8 cellular contexts compared by ENCODE assay signal in genomic region chr4:139176299-139177048, GRCh38. TPM values are rescaled to one million over a fixed set of nuclear protein-coding genes. Genes with fewer than 3 reads are reported as not detected.
DNase-seq lines count a peak whose midpoint lies in the region; ATAC-seq and TF ChIP-seq lines count a peak whose summit lies in the region.

No MANE protein-coding gene starts in this region.

- DNase-seq in CD1c-positive myeloid dendritic cell (ENCODE audit: extremely low spot score) = peak; percentile 78
- DNase-seq in HT1080 (ENCODE audit: low read depth) = peak; percentile 70
- DNase-seq in Peyer's patch = peak; percentile 63 to 86 (median 85)
- peak; percentile 74 to 89 for DNase-seq in fibroblast of lung (ENCODE audit: low read depth in 2 of 2)
- DNase-seq in naive thymus-derived CD8-positive, alpha-beta T cell = peak; percentile 35 to 77 (median 61)
- DNase-seq in stimulated activated naive B cell treated with anti-CD40 and anti-IgM and Interleukin-4, amounts not matched to agents 10 μg/mL and 1 μg/mL and 100 μg/mL, for 72 hours = peak; percentile 49

- peak in 1 of 2 donors; percentile 19 for TF ChIP-seq POLR2A in Peyer's patch (IDR thresholded peaks at IDR 0.05)

- H3K4me3 Mint-ChIP-seq in activated T-helper 17 cell treated with anti-CD3 and anti-CD28 coated beads, Interleukin-2, amount 50 U/mL, for 72 hours = peak overlapping the region; percentile 88
- H3K4me3 Mint-ChIP-seq in naive thymus-derived CD8-positive, alpha-beta T cell = peak overlapping the region; percentile 82 to 93 (median 90)
- H3K4me3 Mint-ChIP-seq in stimulated activated naive B cell treated with anti-CD40 and anti-IgM and Interleukin-4, amounts not matched to agents 10 μg/mL and 1 μg/mL and 100 μg/mL, for 72 hours = peak overlapping the region; percentile 90 to 98

- H3K36me3 Mint-ChIP-seq in activated T-helper 17 cell treated with anti-CD3 and anti-CD28 coated beads, Interleukin-2, amount 50 U/mL, for 72 hours (ENCODE audit: low read depth) = no peaks in the 10 kb centered on the region
- H3K36me3 Mint-ChIP-seq in naive thymus-derived CD8-positive, alpha-beta T cell = no peaks in the 10 kb centered on the region
- peaks cover 0 to 4% of the 10 kb centered on the region in 2 donors for H3K36me3 Mint-ChIP-seq in stimulated activated naive B cell treated with anti-CD40 and anti-IgM and Interleukin-4, amounts not matched to agents 10 μg/mL and 1 μg/mL and 100 μg/mL, for 72 hours

- H3K9ac ChIP-seq in fibroblast of lung (ENCODE audit: insufficient read depth, low read length) = peak overlapping the region; percentile 96

- TF ChIP-seq CTCF in Peyer's patch (IDR thresholded peaks at IDR 0.05) = peak in 1 of 6 experiments; percentile 7
- no peak for TF ChIP-seq CTCF in fibroblast of lung (conservative IDR thresholded peaks at IDR 0.05 in 1 of 2, IDR thresholded peaks at IDR 0.05 in 1 of 2; ENCODE audit: low read depth in 1 of 2, low read length in 2 of 2)

- H3K4me1 ChIP-seq in Peyer's patch (peaks cover 0 to 15% (median 0%) of the 10 kb centered on the region in 4 donors), fibroblast of lung (ENCODE audit: control insufficient read depth, extremely low read depth, insufficient read depth, low read length) (peaks cover 3% of the 10 kb centered on the region)

- H3K27me3 Mint-ChIP-seq in activated T-helper 17 cell treated with anti-CD3 and anti-CD28 coated beads, Interleukin-2, amount 50 U/mL, for 72 hours = no peaks in the 10 kb centered on the region
- H3K27me3 Mint-ChIP-seq in naive thymus-derived CD8-positive, alpha-beta T cell = no peaks in the 10 kb centered on the region
- H3K27me3 Mint-ChIP-seq in stimulated activated naive B cell treated with anti-CD40 and anti-IgM and Interleukin-4, amounts not matched to agents 10 μg/mL and 1 μg/mL and 100 μg/mL, for 72 hours = no peaks in the 10 kb centered on the region

- H3K79me2 ChIP-seq in fibroblast of lung (ENCODE audit: control insufficient read depth, insufficient read depth, low read length) = peaks cover 22% of the 10 kb centered on the region

- H2AFZ ChIP-seq in fibroblast of lung (ENCODE audit: low read length) = peak overlapping the region; percentile 78

- H3K27ac ChIP-seq in Peyer's patch = peak overlapping the region; percentile 91 to 100 (median 98)
- H3K27ac ChIP-seq in fibroblast of lung (ENCODE audit: insufficient read depth, low read length) = peak overlapping the region; percentile 95

- H3K9me3 ChIP-seq in Peyer's patch (no peaks in the 10 kb centered on the region), fibroblast of lung (ENCODE audit: control insufficient read depth, insufficient read depth, low read depth, low read length) (no peaks in the 10 kb centered on the region)

- no peaks in the 10 kb centered on the region for H3K27me3 ChIP-seq in Peyer's patch
- no peaks in the 10 kb centered on the region for H3K27me3 ChIP-seq in fibroblast of lung (ENCODE audit: control insufficient read depth, insufficient read depth, low read length)

- peaks cover 1% of the 10 kb centered on the region for H4K20me1 ChIP-seq in fibroblast of lung (ENCODE audit: control insufficient read depth, extremely low read depth, insufficient read depth, low read length)

- H3K4me2 ChIP-seq in fibroblast of lung (ENCODE audit: extremely low read depth, insufficient read depth, low read length) = peak overlapping the region; percentile 94

- H3K27ac Mint-ChIP-seq in activated T-helper 17 cell treated with anti-CD3 and anti-CD28 coated beads, Interleukin-2, amount 50 U/mL, for 72 hours = peak overlapping the region; percentile 70
- peak overlapping the region; percentile 12 to 91 (median 72) for H3K27ac Mint-ChIP-seq in naive thymus-derived CD8-positive, alpha-beta T cell
- peak overlapping the region; percentile 93 for H3K27ac Mint-ChIP-seq in stimulated activated naive B cell treated with anti-CD40 and anti-IgM and Interleukin-4, amounts not matched to agents 10 μg/mL and 1 μg/mL and 100 μg/mL, for 72 hours

- no peaks in the 10 kb centered on the region for H3K4me1 Mint-ChIP-seq in activated T-helper 17 cell treated with anti-CD3 and anti-CD28 coated beads, Interleukin-2, amount 50 U/mL, for 72 hours
- peaks cover 2 to 20% (median 14%) of the 10 kb centered on the region in 4 donors for H3K4me1 Mint-ChIP-seq in naive thymus-derived CD8-positive, alpha-beta T cell
- H3K4me1 Mint-ChIP-seq in stimulated activated naive B cell treated with anti-CD40 and anti-IgM and Interleukin-4, amounts not matched to agents 10 μg/mL and 1 μg/mL and 100 μg/mL, for 72 hours = peaks cover 9 to 22% of the 10 kb centered on the region in 2 donors

- H3K36me3 ChIP-seq in Peyer's patch (no peaks in the 10 kb centered on the region), fibroblast of lung (ENCODE audit: control insufficient read depth, insufficient read depth, low read length) (no peaks in the 10 kb centered on the region)

- H3K4me3 ChIP-seq in Peyer's patch (peak overlapping the region; percentile 74 to 98 (median 97)), fibroblast of lung (replicated peaks in 1 of 4; ENCODE audit: control extremely low read depth in 1 of 4, insufficient read depth in 1 of 4, low read depth in 3 of 4, low read length in 4 of 4) (peak overlapping the region; percentile 75 to 96 (median 85))

- ATAC-seq in GM19467 (IDR thresholded peaks at IDR 0.05; ENCODE audit: unreplicated experiment) = peak; percentile 20
- peak; percentile 42 for ATAC-seq in activated T-helper 17 cell treated with anti-CD3 and anti-CD28 coated beads, Interleukin-2, amount 50 U/mL, for 72 hours (replicated peaks)
- ATAC-seq in naive thymus-derived CD8-positive, alpha-beta T cell = peak; percentile 46 to 50
- peak; percentile 29 to 30 for ATAC-seq in stimulated activated naive B cell treated with anti-CD40 and anti-IgM and Interleukin-4, amounts not matched to agents 10 μg/mL and 1 μg/mL and 100 μg/mL, for 72 hours (replicated peaks)

- no peaks in the 10 kb centered on the region for H3K9me3 Mint-ChIP-seq in activated T-helper 17 cell treated with anti-CD3 and anti-CD28 coated beads, Interleukin-2, amount 50 U/mL, for 72 hours
- no peaks in the 10 kb centered on the region for H3K9me3 Mint-ChIP-seq in naive thymus-derived CD8-positive, alpha-beta T cell
- no peaks in the 10 kb centered on the region for H3K9me3 Mint-ChIP-seq in stimulated activated naive B cell treated with anti-CD40 and anti-IgM and Interleukin-4, amounts not matched to agents 10 μg/mL and 1 μg/mL and 100 μg/mL, for 72 hours

- POLR2A ChIA-PET in naive thymus-derived CD8-positive, alpha-beta T cell (lab: Charles Lee) = interaction anchor here (0.9 to 2.9 kb wide), 4 partner anchors 119 to 277 kb away, joined by 3 to 18 read pairs (median 5); partner anchors contain the start of genes NAA15 and NDUFC1

RNA-seq across cellular contexts. Expression of gene ELF2, which starts 0.5 kb away (rescaled TPM):
- total RNA-seq in HT1080 (2014; rRNA removed; shearing (Covaris generic)) = 20.1 and 26.3 TPM in 2 replicates
- polyA plus RNA-seq in HT1080 (2015; cell fraction: cytosol; rRNA removed) = 18.2 and 21.5 TPM in 2 replicates
- polyA plus RNA-seq in HT1080 (2015; cell fraction: nucleus; rRNA removed) = 22.4 and 31.5 TPM in 2 replicates
- total RNA-seq in Peyer's patch = 10 to 100 TPM; 47.1 to 75.1 (median 54.4) TPM
- total RNA-seq in activated T-helper 17 cell treated with anti-CD3 and anti-CD28 coated beads, Interleukin-2, amount 50 U/mL, for 72 hours = 10 to 100 TPM; 29.7 to 35.2 TPM
- 42.6 and 51.4 TPM in 2 replicates for total RNA-seq in fibroblast of lung
- polyA plus RNA-seq in fibroblast of lung = 21.9 and 31.2 TPM in 2 replicates
- 13.7 and 19.2 TPM in 2 replicates for polyA plus RNA-seq in fibroblast of lung (2012)
- polyA minus RNA-seq in fibroblast of lung (ENCODE audit: low replicate concordance) = 8.1 and 9.5 TPM in 2 replicates
- 10 to 100 TPM; 63.1 to 68.6 TPM for total RNA-seq in naive thymus-derived CD8-positive, alpha-beta T cell
- polyA plus RNA-seq in naive thymus-derived CD8-positive, alpha-beta T cell = 10 to 100 TPM; 23.0 to 34.4 (median 24.1) TPM

Comparison
In these comparisons a context has a peak if more than half of its experiments do, and no peak if none do; other contexts are left out.
1. Peak in every context shown above with its lines: DNase-seq, ATAC-seq, H3K4me3 ChIP-seq and H3K27ac ChIP-seq.